In genomic region chr2:158598856-158599517, GRCh38 we compare ENCODE assay signal across 12 cellular contexts.
DNase-seq lines count a peak whose midpoint lies in the region; ATAC-seq and TF ChIP-seq lines count a peak whose summit lies in the region.
"Had no signal": no experiment of that assay in that cellular context is flagged by ENCODE, and none has a peak within 500 bp of the region (broad histone marks: within the 10 kb centered on the region; RNA-seq: fewer than 3 reads in every experiment).

No MANE protein-coding gene starts in this region.

- H3K36me3 ChIP-seq in RWPE2 (ENCODE audit: low read depth) (peaks cover 7% of the 10 kb centered on the region; the same call in 1 of the 2 replicates), fibroblast of lung (ENCODE audit: control insufficient read depth, insufficient read depth, low read length) (no peaks in the 10 kb centered on the region), skeletal muscle satellite cell (ENCODE audit: insufficient read depth, low read length) (no peaks in the 10 kb centered on the region)
- H3K36me3 ChIP-seq: thoracic aorta had no signal

- TF ChIP-seq CTCF in RWPE2 (IDR thresholded peaks at IDR 0.05; ENCODE audit: poor library complexity, severe bottlenecking) (no peak), fibroblast of lung (conservative IDR thresholded peaks at IDR 0.05 in 1 of 2, IDR thresholded peaks at IDR 0.05 in 1 of 2; ENCODE audit: low read depth in 1 of 2, low read length in 2 of 2) (no peak)

- peaks cover 1% of the 10 kb centered on the region for H3K79me2 ChIP-seq in fibroblast of lung (ENCODE audit: control insufficient read depth, insufficient read depth, low read length)

- H3K4me2 ChIP-seq in fibroblast of lung (ENCODE audit: extremely low read depth, insufficient read depth, low read length) (peak overlapping the region; percentile 13), skeletal muscle satellite cell (ENCODE audit: low read length) (peak overlapping the region; percentile 53)

- no peak overlapping the region for H2AFZ ChIP-seq in fibroblast of lung (ENCODE audit: low read length)

- H4K20me1 ChIP-seq in fibroblast of lung (ENCODE audit: control insufficient read depth, extremely low read depth, insufficient read depth, low read length) = no peaks in the 10 kb centered on the region

- DNase-seq in NCI-H82 (lab: John Stamatoyannopoulos, UW) (peak; percentile 23), NCI-H82 treated with DMSO at 0.1 percent for 48 hours (lab: John Stamatoyannopoulos, UW; ENCODE audit: unreplicated experiment) (no peak), RWPE2 (ENCODE audit: low spot score) (no peak), fibroblast of lung (ENCODE audit: low read depth in 2 of 2) (peak in 1 of 2 donors; percentile 7), left colon (no peak), LoVo (ENCODE audit: low spot score) (no peak), Ammon's horn (ENCODE audit: low spot score) (no peak)
- DNase-seq: activated naive CD8-positive, alpha-beta T cell treated with anti-CD3 and anti-CD28 coated beads for 36 hours; COR-L47 had no signal

- no peaks in the 10 kb centered on the region for H3K27me3 ChIP-seq in RWPE2 (ENCODE audit: insufficient read depth, poor library complexity, severe bottlenecking)
- H3K27me3 ChIP-seq in fibroblast of lung (ENCODE audit: control insufficient read depth, insufficient read depth, low read length) = no peaks in the 10 kb centered on the region
- no peaks in the 10 kb centered on the region for H3K27me3 ChIP-seq in skeletal muscle satellite cell (ENCODE audit: control insufficient read depth, insufficient read depth, low read length)

- peak overlapping the region; percentile 93 for H3K27ac ChIP-seq in RWPE2 (ENCODE audit: poor library complexity, severe bottlenecking)
- H3K27ac ChIP-seq in fibroblast of lung (ENCODE audit: insufficient read depth, low read length) = peak overlapping the region; percentile 88

- H3K4me3 ChIP-seq in RWPE2 (ENCODE audit: severe bottlenecking) (no peak overlapping the region), fibroblast of lung (replicated peaks in 1 of 4; ENCODE audit: control extremely low read depth in 1 of 4, insufficient read depth in 1 of 4, low read depth in 3 of 4, low read length in 4 of 4) (no peak overlapping the region), skeletal muscle satellite cell (ENCODE audit: low read length) (no peak overlapping the region)
- H3K4me3 ChIP-seq: thoracic aorta had no signal

- H3K4me1 ChIP-seq in RWPE2 (ENCODE audit: insufficient read depth, poor library complexity, severe bottlenecking) = peaks cover 30% of the 10 kb centered on the region
- H3K4me1 ChIP-seq in fibroblast of lung (ENCODE audit: control insufficient read depth, extremely low read depth, insufficient read depth, low read length) = peaks cover 16% of the 10 kb centered on the region
- H3K4me1 ChIP-seq in skeletal muscle satellite cell (ENCODE audit: control insufficient read depth, insufficient read depth, low read length) = peaks cover 24% of the 10 kb centered on the region

- H3K9ac ChIP-seq in fibroblast of lung (ENCODE audit: insufficient read depth, low read length) (no peak overlapping the region), skeletal muscle satellite cell (ENCODE audit: low read depth, low read length) (peak overlapping the region; percentile 13)

- H3K9me3 ChIP-seq in RWPE2 (ENCODE audit: severe bottlenecking) = no peaks in the 10 kb centered on the region
- no peaks in the 10 kb centered on the region for H3K9me3 ChIP-seq in fibroblast of lung (ENCODE audit: control insufficient read depth, insufficient read depth, low read depth, low read length)
- H3K9me3 ChIP-seq in skeletal muscle satellite cell (replicated peaks; ENCODE audit: low read length) = no peaks in the 10 kb centered on the region
- H3K9me3 ChIP-seq: thoracic aorta had no signal

- ATAC-seq in RWPE2 (ENCODE audit: low read depth) (no peak), left colon (no peak)
- ATAC-seq: left lobe of liver had no signal

- intact Hi-C loops in left colon (cut with DNase I, micrococcal nuclease) = no loop called here
